ENCODE assay signal across 8 cellular contexts in the genomic region with DNA sequence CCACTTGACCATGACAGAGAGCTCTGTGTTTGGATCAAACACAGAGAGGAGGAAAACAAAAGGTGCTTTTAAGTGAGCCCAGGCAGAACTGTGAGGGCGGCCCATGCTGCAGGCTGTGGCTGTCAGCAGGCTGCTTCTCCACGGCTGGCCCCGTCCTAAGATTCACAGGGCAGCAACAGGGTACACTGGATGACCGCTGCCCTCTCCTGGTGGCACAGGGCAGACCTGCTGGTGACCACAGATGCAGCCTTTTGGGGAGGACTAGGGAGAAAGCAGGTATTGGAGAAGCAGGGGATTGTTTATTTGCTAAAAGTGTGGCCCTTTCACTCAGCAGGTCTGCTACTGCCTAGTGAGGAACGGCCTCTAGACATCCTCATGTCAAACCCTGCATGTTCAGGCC.
A peak's percentile ranks its signal among the peaks of the same experiment; 100 is the strongest.
DNase-seq lines count a peak whose midpoint lies in the region; ATAC-seq, FAIRE-seq and TF ChIP-seq lines count a peak whose summit lies in the region.
"Not testable (repeated sequence)": the region's sequence is repeated elsewhere in the genome, so short reads cannot be mapped to it uniquely, and the experiment has no call there.

No MANE protein-coding gene starts in this region.

- TF ChIP-seq CTCF in WERI-Rb-1 (IDR thresholded peaks at IDR 0.05; ENCODE audit: low read depth, low read length) (peak; percentile 74), mammary epithelial cell (conservative IDR thresholded peaks at IDR 0.05 in 1 of 2, IDR thresholded peaks at IDR 0.05 in 1 of 2; ENCODE audit: extremely low read depth in 1 of 2, insufficient read depth in 1 of 2, low read depth in 1 of 2, low read length in 2 of 2) (peak; percentile 3 to 21), gastroesophageal sphincter (IDR thresholded peaks at IDR 0.05) (peak in 3 of 4 experiments; percentile 9 to 35 (median 25)), lower lobe of right lung (IDR thresholded peaks at IDR 0.05) (peak; percentile 53)

- FAIRE-seq in H54 (lab: Jason Lieb, UNC) = not testable (repeated sequence)

- dilution Hi-C loops in mammary epithelial cell (cut with HindIII; ENCODE audit: low sequenced_read_pairs) = not testable (repeated sequence)

- not testable (repeated sequence) for TF ChIP-seq POLR2A in H54 (IDR thresholded peaks at IDR 0.05; ENCODE audit: low read depth, low read length); gastroesophageal sphincter (IDR thresholded peaks at IDR 0.05)

- DNase-seq in COLO668 (lab: John Stamatoyannopoulos, UW; ENCODE audit: unreplicated experiment) (peak; percentile 21), H54 (ENCODE audit: insufficient read length, low spot score) (peak; percentile 10), NCI-H2227 treated with DMSO at 0.1 percent for 48 hours (lab: John Stamatoyannopoulos, UW) (peak; percentile 1), WERI-Rb-1 (peak; percentile 80), lower lobe of right lung (peak; percentile 70)
- not testable (repeated sequence) for DNase-seq in mammary epithelial cell
- DNase-seq in stimulated activated naive CD8-positive, alpha-beta T cell treated with anti-CD3 and anti-CD28 coated beads, Interleukin-15, Interleukin-2, amounts not matched to agents 100 U/mL and 50 U/mL, for 24 hours = peak; percentile 25

- CTCF ChIA-PET in mammary epithelial cell (lab: Charles Lee; ENCODE audit: low non-redundant PET) = not testable (repeated sequence)

- not testable (repeated sequence) for H3K9me3 ChIP-seq in WERI-Rb-1 (ENCODE audit: severe bottlenecking); mammary epithelial cell (replicated peaks; ENCODE audit: insufficient read depth, low read length); gastroesophageal sphincter; lower lobe of right lung

- H3K27ac ChIP-seq in WERI-Rb-1; mammary epithelial cell (ENCODE audit: insufficient read depth, low read depth, low read length); gastroesophageal sphincter; lower lobe of right lung: not testable (repeated sequence)

- not testable (repeated sequence) for H3K79me2 ChIP-seq in mammary epithelial cell (ENCODE audit: insufficient read depth, low read length)

- H3K4me2 ChIP-seq in mammary epithelial cell (ENCODE audit: insufficient read depth, low read depth, low read length) = not testable (repeated sequence)

- H4K20me1 ChIP-seq in mammary epithelial cell (ENCODE audit: insufficient read depth, low read length) = not testable (repeated sequence)

- WGBS in mammary epithelial cell (ENCODE audit: low coverage, missing lambda C conversion rate) = 62% methylated on average over 5 of the region's 5 CpGs
- 56 to 60% methylated on average over 1 to 3 of the region's 5 CpGs for WGBS in gastroesophageal sphincter (ENCODE audit: low coverage in 1 of 2), 2 donors

- H2AFZ ChIP-seq in mammary epithelial cell (ENCODE audit: low read depth, low read length) = not testable (repeated sequence)

- H3K36me3 ChIP-seq in WERI-Rb-1; mammary epithelial cell (ENCODE audit: insufficient read depth, low read length); lower lobe of right lung: not testable (repeated sequence)
- H3K36me3 ChIP-seq in gastroesophageal sphincter = peaks cover 0 to 37% of the 10 kb centered on the region in 2 donors

- TF ChIP-seq EP300 in gastroesophageal sphincter (IDR thresholded peaks at IDR 0.05) = not testable (repeated sequence)

- H3K4me1 ChIP-seq in mammary epithelial cell (ENCODE audit: insufficient read depth, low read length); lower lobe of right lung: not testable (repeated sequence)
- H3K4me1 ChIP-seq in gastroesophageal sphincter = peaks cover 0 to 11% (median 0%) of the 10 kb centered on the region in 3 donors

- intact Hi-C loops in mammary epithelial cell (cut with micrococcal nuclease) = loop anchor here (10.0 kb wide), 1 partner anchor 415 kb away; the partner anchor contains the start of gene LRPAP1
- intact Hi-C loops in lower lobe of right lung (cut with DNase I) = not testable (repeated sequence)

- BruUV-seq in mammary epithelial cell (replicated peaks; lab: Mats Ljungman, UMichigan) = not testable (repeated sequence)

- not testable (repeated sequence) for H3K4me3 ChIP-seq in WERI-Rb-1 (ENCODE audit: low read depth, low read length); mammary epithelial cell (replicated peaks in 1 of 3; ENCODE audit: insufficient read depth in 1 of 3, low read depth in 2 of 3, low read length in 3 of 3); gastroesophageal sphincter; lower lobe of right lung

- not testable (repeated sequence) for H3K27me3 ChIP-seq in WERI-Rb-1 (ENCODE audit: insufficient read depth, low read depth, severe bottlenecking); mammary epithelial cell (ENCODE audit: insufficient read depth, low read length); gastroesophageal sphincter; lower lobe of right lung (ENCODE audit: low read depth)

- H3K9ac ChIP-seq in mammary epithelial cell (ENCODE audit: insufficient read depth, low read length) = not testable (repeated sequence)

- in situ Hi-C loops in mammary epithelial cell (cut with MboI; ENCODE audit: low sequenced_read_pairs in 2 of 2) = not testable (repeated sequence)

- ATAC-seq in gastroesophageal sphincter; lower lobe of right lung; stimulated activated naive CD8-positive, alpha-beta T cell treated with anti-CD3 and anti-CD28 coated beads, Interleukin-15, Interleukin-2, amounts not matched to agents 100 U/mL and 50 U/mL, for 24 hours: not testable (repeated sequence)

Comparison
In these comparisons a context has a peak if more than half of its experiments do, and no peak if none do; other contexts are left out.
1. CTCF ChIP-seq: peak in every context shown above with its lines; median percentile 74 in WERI-Rb-1; 53 in lower lobe of right lung; 25 in gastroesophageal sphincter; 12 in mammary epithelial cell.